7 cellular contexts compared by ENCODE assay signal in genomic region chr12:61993734-61994345, GRCh38.
DNase-seq lines count a peak whose midpoint lies in the region; ATAC-seq and TF ChIP-seq lines count a peak whose summit lies in the region.

No MANE protein-coding gene starts in this region.

- H3K4me3 Mint-ChIP-seq in GM23338 = no peak overlapping the region

- no peaks in the 10 kb centered on the region for H4K20me1 ChIP-seq in GM23338 (replicated peaks; ENCODE audit: insufficient read depth)

- no peaks in the 10 kb centered on the region for H3K36me3 Mint-ChIP-seq in GM23338 (ENCODE audit: low read depth)

- H3K27ac Mint-ChIP-seq in GM23338 = no peak overlapping the region

- no peaks in the 10 kb centered on the region for H3F3A ChIP-seq in GM23338 (replicated peaks; ENCODE audit: low read depth)

- H3K4me3 ChIP-seq in GM23338 (no peak overlapping the region), lower lobe of right lung (no peak overlapping the region)

- TF ChIP-seq CTCF in GM10266 (IDR thresholded peaks at IDR 0.05; ENCODE audit: control insufficient read depth, insufficient read depth, low read depth, missing control alignments) (peak; percentile 45), GM23338 (conservative IDR thresholded peaks at IDR 0.05; ENCODE audit: low read depth in 2 of 2) (peak; percentile 86), lower lobe of right lung (IDR thresholded peaks at IDR 0.05) (peak; percentile 51)

- no peaks in the 10 kb centered on the region for H3K36me3 ChIP-seq in GM23338 (ENCODE audit: insufficient read depth)
- H3K36me3 ChIP-seq in lower lobe of right lung = no peaks in the 10 kb centered on the region

- no peak overlapping the region for H3K4me2 ChIP-seq in GM23338

- no peaks in the 10 kb centered on the region for H3K9me3 Mint-ChIP-seq in GM23338

- DNase-seq in GM10266 (ENCODE audit: extremely low spot score) (no peak), GM23338 (ENCODE audit: low spot score) (peak; percentile 77), NAMALWA (ENCODE audit: low spot score) (peak; percentile 61), brain pericyte (ENCODE audit: low read depth, low spot score) (peak; percentile 4), lower lobe of right lung (no peak), superior temporal gyrus (ENCODE audit: extremely low spot score) (no peak), inferior parietal cortex (ENCODE audit: extremely low spot score) (no peak)

- H3K27ac ChIP-seq in GM23338 (ENCODE audit: low read depth) = no peak overlapping the region
- H3K27ac ChIP-seq in lower lobe of right lung = no peak overlapping the region

- H3K9me2 ChIP-seq in GM23338 (ENCODE audit: insufficient read depth) = no peaks in the 10 kb centered on the region

- H3K79me2 ChIP-seq in GM23338 (replicated peaks; ENCODE audit: insufficient read depth) = no peaks in the 10 kb centered on the region

- H3K27me3 ChIP-seq in GM23338 (ENCODE audit: insufficient read depth) = no peaks in the 10 kb centered on the region
- no peaks in the 10 kb centered on the region for H3K27me3 ChIP-seq in lower lobe of right lung (ENCODE audit: low read depth)

- no peaks in the 10 kb centered on the region for H3K27me3 Mint-ChIP-seq in GM23338 (ENCODE audit: insufficient read depth, low read depth, poor library complexity)

- intact Hi-C loops in lower lobe of right lung (cut with DNase I) = no loop called here

- no peak overlapping the region for H2AFZ ChIP-seq in GM23338

- ATAC-seq in GM23338 = peak; percentile 92
- ATAC-seq in lower lobe of right lung = peak; percentile 81 to 85

- no peaks in the 10 kb centered on the region for H3K4me1 Mint-ChIP-seq in GM23338

- H3K4me1 ChIP-seq in GM23338 (ENCODE audit: insufficient read depth) = no peaks in the 10 kb centered on the region
- no peaks in the 10 kb centered on the region for H3K4me1 ChIP-seq in lower lobe of right lung

- no peaks in the 10 kb centered on the region for H3K9me3 ChIP-seq in lower lobe of right lung

TF ChIP-seq in GM23338, 12 proteins besides CTCF, POLR2A, EP300 and RAD21:
- no peak for TF ChIP-seq ZNF331 (CRISPR knock-in tag; IDR thresholded peaks at IDR 0.05; ENCODE audit: low read depth)
- no peak for TF ChIP-seq EZH2 (IDR thresholded peaks at IDR 0.05; ENCODE audit: low read depth, unreplicated experiment)
- TF ChIP-seq STAT1 (IDR thresholded peaks at IDR 0.05; ENCODE audit: unreplicated experiment) = no peak
- TF ChIP-seq NANOG (IDR thresholded peaks at IDR 0.05; ENCODE audit: borderline replicate concordance) = no peak
- TF ChIP-seq, protein P1, sequence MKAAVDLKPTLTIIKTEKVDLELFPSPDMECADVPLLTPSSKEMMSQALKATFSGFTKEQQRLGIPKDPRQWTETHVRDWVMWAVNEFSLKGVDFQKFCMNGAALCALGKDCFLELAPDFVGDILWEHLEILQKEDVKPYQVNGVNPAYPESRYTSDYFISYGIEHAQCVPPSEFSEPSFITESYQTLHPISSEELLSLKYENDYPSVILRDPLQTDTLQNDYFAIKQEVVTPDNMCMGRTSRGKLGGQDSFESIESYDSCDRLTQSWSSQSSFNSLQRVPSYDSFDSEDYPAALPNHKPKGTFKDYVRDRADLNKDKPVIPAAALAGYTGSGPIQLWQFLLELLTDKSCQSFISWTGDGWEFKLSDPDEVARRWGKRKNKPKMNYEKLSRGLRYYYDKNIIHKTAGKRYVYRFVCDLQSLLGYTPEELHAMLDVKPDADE (IDR thresholded peaks at IDR 0.05) = no peak
- TF ChIP-seq EZH2phosphoT487 (IDR thresholded peaks at IDR 0.05; ENCODE audit: unreplicated experiment) = no peak
- TF ChIP-seq, protein P2, sequence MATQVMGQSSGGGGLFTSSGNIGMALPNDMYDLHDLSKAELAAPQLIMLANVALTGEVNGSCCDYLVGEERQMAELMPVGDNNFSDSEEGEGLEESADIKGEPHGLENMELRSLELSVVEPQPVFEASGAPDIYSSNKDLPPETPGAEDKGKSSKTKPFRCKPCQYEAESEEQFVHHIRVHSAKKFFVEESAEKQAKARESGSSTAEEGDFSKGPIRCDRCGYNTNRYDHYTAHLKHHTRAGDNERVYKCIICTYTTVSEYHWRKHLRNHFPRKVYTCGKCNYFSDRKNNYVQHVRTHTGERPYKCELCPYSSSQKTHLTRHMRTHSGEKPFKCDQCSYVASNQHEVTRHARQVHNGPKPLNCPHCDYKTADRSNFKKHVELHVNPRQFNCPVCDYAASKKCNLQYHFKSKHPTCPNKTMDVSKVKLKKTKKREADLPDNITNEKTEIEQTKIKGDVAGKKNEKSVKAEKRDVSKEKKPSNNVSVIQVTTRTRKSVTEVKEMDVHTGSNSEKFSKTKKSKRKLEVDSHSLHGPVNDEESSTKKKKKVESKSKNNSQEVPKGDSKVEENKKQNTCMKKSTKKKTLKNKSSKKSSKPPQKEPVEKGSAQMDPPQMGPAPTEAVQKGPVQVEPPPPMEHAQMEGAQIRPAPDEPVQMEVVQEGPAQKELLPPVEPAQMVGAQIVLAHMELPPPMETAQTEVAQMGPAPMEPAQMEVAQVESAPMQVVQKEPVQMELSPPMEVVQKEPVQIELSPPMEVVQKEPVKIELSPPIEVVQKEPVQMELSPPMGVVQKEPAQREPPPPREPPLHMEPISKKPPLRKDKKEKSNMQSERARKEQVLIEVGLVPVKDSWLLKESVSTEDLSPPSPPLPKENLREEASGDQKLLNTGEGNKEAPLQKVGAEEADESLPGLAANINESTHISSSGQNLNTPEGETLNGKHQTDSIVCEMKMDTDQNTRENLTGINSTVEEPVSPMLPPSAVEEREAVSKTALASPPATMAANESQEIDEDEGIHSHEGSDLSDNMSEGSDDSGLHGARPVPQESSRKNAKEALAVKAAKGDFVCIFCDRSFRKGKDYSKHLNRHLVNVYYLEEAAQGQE (IDR thresholded peaks at IDR 0.05; ENCODE audit: unreplicated experiment) = no peak
- no peak for TF ChIP-seq POLR2AphosphoS5 (IDR thresholded peaks at IDR 0.05; ENCODE audit: low read depth)
- TF ChIP-seq, protein P3, sequence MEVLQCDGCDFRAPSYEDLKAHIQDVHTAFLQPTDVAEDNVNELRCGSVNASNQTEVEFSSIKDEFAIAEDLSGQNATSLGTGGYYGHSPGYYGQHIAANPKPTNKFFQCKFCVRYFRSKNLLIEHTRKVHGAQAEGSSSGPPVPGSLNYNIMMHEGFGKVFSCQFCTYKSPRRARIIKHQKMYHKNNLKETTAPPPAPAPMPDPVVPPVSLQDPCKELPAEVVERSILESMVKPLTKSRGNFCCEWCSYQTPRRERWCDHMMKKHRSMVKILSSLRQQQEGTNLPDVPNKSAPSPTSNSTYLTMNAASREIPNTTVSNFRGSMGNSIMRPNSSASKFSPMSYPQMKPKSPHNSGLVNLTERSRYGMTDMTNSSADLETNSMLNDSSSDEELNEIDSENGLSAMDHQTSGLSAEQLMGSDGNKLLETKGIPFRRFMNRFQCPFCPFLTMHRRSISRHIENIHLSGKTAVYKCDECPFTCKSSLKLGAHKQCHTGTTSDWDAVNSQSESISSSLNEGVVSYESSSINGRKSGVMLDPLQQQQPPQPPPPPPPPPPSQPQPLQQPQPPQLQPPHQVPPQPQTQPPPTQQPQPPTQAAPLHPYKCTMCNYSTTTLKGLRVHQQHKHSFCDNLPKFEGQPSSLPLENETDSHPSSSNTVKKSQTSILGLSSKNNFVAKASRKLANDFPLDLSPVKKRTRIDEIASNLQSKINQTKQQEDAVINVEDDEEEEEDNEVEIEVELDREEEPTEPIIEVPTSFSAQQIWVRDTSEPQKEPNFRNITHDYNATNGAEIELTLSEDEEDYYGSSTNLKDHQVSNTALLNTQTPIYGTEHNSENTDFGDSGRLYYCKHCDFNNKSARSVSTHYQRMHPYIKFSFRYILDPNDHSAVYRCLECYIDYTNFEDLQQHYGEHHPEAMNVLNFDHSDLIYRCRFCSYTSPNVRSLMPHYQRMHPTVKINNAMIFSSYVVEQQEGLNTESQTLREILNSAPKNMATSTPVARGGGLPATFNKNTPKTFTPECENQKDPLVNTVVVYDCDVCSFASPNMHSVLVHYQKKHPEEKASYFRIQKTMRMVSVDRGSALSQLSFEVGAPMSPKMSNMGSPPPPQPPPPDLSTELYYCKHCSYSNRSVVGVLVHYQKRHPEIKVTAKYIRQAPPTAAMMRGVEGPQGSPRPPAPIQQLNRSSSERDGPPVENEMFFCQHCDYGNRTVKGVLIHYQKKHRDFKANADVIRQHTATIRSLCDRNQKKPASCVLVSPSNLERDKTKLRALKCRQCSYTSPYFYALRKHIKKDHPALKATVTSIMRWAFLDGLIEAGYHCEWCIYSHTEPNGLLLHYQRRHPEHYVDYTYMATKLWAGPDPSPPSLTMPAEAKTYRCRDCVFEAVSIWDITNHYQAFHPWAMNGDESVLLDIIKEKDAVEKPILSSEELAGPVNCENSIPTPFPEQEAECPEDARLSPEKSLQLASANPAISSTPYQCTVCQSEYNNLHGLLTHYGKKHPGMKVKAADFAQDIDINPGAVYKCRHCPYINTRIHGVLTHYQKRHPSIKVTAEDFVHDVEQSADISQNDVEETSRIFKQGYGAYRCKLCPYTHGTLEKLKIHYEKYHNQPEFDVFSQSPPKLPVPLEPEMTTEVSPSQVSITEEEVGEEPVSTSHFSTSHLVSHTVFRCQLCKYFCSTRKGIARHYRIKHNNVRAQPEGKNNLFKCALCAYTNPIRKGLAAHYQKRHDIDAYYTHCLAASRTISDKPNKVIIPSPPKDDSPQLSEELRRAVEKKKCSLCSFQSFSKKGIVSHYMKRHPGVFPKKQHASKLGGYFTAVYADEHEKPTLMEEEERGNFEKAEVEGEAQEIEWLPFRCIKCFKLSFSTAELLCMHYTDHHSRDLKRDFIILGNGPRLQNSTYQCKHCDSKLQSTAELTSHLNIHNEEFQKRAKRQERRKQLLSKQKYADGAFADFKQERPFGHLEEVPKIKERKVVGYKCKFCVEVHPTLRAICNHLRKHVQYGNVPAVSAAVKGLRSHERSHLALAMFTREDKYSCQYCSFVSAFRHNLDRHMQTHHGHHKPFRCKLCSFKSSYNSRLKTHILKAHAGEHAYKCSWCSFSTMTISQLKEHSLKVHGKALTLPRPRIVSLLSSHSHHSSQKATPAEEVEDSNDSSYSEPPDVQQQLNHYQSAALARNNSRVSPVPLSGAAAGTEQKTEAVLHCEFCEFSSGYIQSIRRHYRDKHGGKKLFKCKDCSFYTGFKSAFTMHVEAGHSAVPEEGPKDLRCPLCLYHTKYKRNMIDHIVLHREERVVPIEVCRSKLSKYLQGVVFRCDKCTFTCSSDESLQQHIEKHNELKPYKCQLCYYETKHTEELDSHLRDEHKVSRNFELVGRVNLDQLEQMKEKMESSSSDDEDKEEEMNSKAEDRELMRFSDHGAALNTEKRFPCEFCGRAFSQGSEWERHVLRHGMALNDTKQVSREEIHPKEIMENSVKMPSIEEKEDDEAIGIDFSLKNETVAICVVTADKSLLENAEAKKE (CRISPR knock-in tag; IDR thresholded peaks at IDR 0.05) = no peak
- TF ChIP-seq JUNB (IDR thresholded peaks at IDR 0.05; ENCODE audit: unreplicated experiment) = no peak
- TF ChIP-seq ZNF114 (CRISPR knock-in tag; IDR thresholded peaks at IDR 0.05) = no peak

Comparison
In these comparisons a context has a peak if more than half of its experiments do, and no peak if none do; other contexts are left out.
1. DNase-seq: peak in GM23338 (single experiment), NAMALWA (single experiment) and brain pericyte (single experiment); none in GM10266 (single experiment), lower lobe of right lung (single experiment), superior temporal gyrus (single experiment) and inferior parietal cortex (single experiment).
2. Peak in every context shown above with its lines, with median percentiles within 50 percentile points of each other: CTCF ChIP-seq.